Comparison of ENCODE assay signal across 8 cellular contexts in genomic region chr3:100316656-100317069, GRCh38. TPM values are rescaled to one million over a fixed set of nuclear protein-coding genes. Genes with fewer than 3 reads are reported as not detected.
DNase-seq lines count a peak whose midpoint lies in the region; TF ChIP-seq lines count a peak whose summit lies in the region.

No MANE protein-coding gene starts in this region.

- DNase-seq in EH (ENCODE audit: low read depth) (peak; percentile 68), GM20000 (ENCODE audit: low spot score) (peak; percentile 41), HL-60 (ENCODE audit: low read depth in 1 of 2, low spot score in 1 of 2) (peak; percentile 28 to 47), RKO (ENCODE audit: low spot score) (peak; percentile 76), breast epithelium (ENCODE audit: low spot score in 2 of 2) (no peak), kidney epithelial cell (ENCODE audit: low read depth) (no peak), activated gamma-delta T cell treated with Interleukin-2 at 50 U/mL for 16 hours (no peak)
- peak; percentile 35 for DNase-seq in stimulated activated CD8-positive, alpha-beta memory T cell treated with anti-CD3 and anti-CD28 coated beads, Interleukin-4, amount 100 ng/mL, for 48 hours

- H3K9me3 ChIP-seq in breast epithelium = no peaks in the 10 kb centered on the region

- no peak overlapping the region for H3K27ac ChIP-seq in HL-60 (replicated peaks)
- no peak overlapping the region for H3K27ac ChIP-seq in breast epithelium

- TF ChIP-seq POLR2A in breast epithelium (IDR thresholded peaks at IDR 0.05) = no peak

- TF ChIP-seq CTCF in GM20000 (IDR thresholded peaks at IDR 0.05; ENCODE audit: extremely low read depth, missing control alignments) = peak; percentile 28
- peak; percentile 31 for TF ChIP-seq CTCF in HL-60 (IDR thresholded peaks at IDR 0.05; ENCODE audit: insufficient read depth, low read length)
- peak; percentile 39 to 78 (median 60) for TF ChIP-seq CTCF in breast epithelium (IDR thresholded peaks at IDR 0.05)
- TF ChIP-seq CTCF in kidney epithelial cell (IDR thresholded peaks at IDR 0.05; ENCODE audit: insufficient read depth, low read length, poor library complexity, severe bottlenecking) = peak; percentile 65

- no peaks in the 10 kb centered on the region for H3K36me3 ChIP-seq in breast epithelium
- peaks cover 1% of the 10 kb centered on the region for H3K36me3 ChIP-seq in kidney epithelial cell (ENCODE audit: control insufficient read depth, insufficient read depth, low read length)

- no peak overlapping the region for H3K4me3 ChIP-seq in HL-60 (replicated peaks; ENCODE audit: insufficient read depth, low read length)
- H3K4me3 ChIP-seq in breast epithelium = no peak overlapping the region
- no peak overlapping the region for H3K4me3 ChIP-seq in kidney epithelial cell (ENCODE audit: low read depth, low read length)

- no peaks in the 10 kb centered on the region for H3K4me1 ChIP-seq in breast epithelium

- no peaks in the 10 kb centered on the region for H3K27me3 ChIP-seq in HL-60 (ENCODE audit: insufficient read depth, poor library complexity, severe bottlenecking)
- no peaks in the 10 kb centered on the region for H3K27me3 ChIP-seq in breast epithelium
- H3K27me3 ChIP-seq in kidney epithelial cell (ENCODE audit: control insufficient read depth, insufficient read depth, low read length) = no peaks in the 10 kb centered on the region

- intact Hi-C loops in breast epithelium (cut with DNase I; ENCODE audit: low total_unique reads) = no loop called here

RNA-seq across cellular contexts. Expression of gene NIT2, which starts 17.9 kb away (rescaled TPM):
- 10 to 100 TPM; 42.1 to 66.9 (median 43.3) TPM for total RNA-seq in breast epithelium
- 22.7 and 31.0 TPM in 2 replicates for total RNA-seq in kidney epithelial cell

RNA-seq across cellular contexts. Expression of gene TBC1D23, which starts 55.9 kb away (rescaled TPM):
- total RNA-seq in breast epithelium = 10 to 100 TPM; 32.8 to 48.2 (median 42.9) TPM
- total RNA-seq in kidney epithelial cell = 23.6 and 38.3 TPM in 2 replicates

Comparison
In these comparisons a context has a peak if more than half of its experiments do, and no peak if none do; other contexts are left out.
1. DNase-seq: peak in EH (single experiment), GM20000 (single experiment), HL-60 (2 of 2), RKO (single experiment) and stimulated activated CD8-positive, alpha-beta memory T cell treated with anti-CD3 and anti-CD28 coated beads, Interleukin-4, amount 100 ng/mL, for 48 hours (single experiment); none in breast epithelium (0 of 2), kidney epithelial cell (single experiment) and activated gamma-delta T cell treated with Interleukin-2 at 50 U/mL for 16 hours (single experiment).
2. Peak in every context shown above with its lines, with median percentiles within 50 percentile points of each other: CTCF ChIP-seq.